3 cellular contexts compared by ENCODE assay signal in the genomic region with DNA sequence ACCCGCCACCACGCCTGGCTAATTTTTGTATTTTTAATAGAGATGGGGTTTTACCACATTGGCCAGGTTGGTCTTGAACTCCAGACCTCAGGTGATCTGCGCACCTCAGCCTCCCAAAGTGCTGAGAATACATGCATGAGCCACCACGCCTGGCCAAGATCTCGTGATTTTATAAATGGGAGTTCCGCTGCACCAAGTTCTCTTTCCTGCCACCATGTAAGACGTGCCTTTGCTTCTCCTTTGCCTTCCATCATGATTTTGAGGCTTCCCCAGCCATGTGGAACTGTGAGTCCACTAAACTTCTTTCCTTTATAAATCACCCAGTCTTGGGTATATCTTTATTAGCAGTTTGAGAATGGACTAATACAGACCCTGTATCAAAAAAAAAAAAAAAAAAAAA. TPM values are rescaled to one million over a fixed set of nuclear protein-coding genes. Genes with fewer than 3 reads are reported as not detected.
"Had no signal": no experiment of that assay in that cellular context is flagged by ENCODE, and none has a peak within 500 bp of the region (broad histone marks: within the 10 kb centered on the region; RNA-seq: fewer than 3 reads in every experiment).

No MANE protein-coding gene starts in this region.

RNA-seq across cellular contexts. Expression of a gene that starts 7.4 kb away (rescaled TPM):
- total RNA-seq: MCF 10A, OCI-LY7, SK-MEL-5 had no signal
